Comparison of ENCODE assay signal across 8 cellular contexts in the genomic region with DNA sequence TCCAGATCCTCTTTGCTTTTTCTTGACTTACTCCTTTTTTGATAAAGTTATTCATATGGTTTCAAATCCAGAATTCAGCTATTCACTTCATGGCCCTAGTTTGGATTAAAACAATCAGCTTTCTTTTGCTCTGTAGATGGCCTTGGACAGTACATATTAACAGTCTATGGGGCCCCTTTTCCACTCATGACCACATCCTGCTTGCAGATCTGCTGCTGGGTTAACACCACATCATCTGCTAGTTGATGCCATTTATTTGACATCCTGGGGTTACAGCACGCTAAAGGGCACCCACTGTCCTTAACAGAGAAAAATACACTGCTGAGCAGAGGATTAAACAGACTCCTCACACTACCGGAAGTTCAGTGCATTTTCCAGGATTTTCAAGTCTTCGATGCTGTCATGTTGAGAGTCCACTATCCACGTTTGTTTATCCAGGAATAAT. TPM values are rescaled to one million over a fixed set of nuclear protein-coding genes. Genes with fewer than 3 reads are reported as not detected.
DNase-seq lines count a peak whose midpoint lies in the region; ATAC-seq and TF ChIP-seq lines count a peak whose summit lies in the region.

No MANE protein-coding gene starts in this region.

- H3K4me3 ChIP-seq in choroid plexus epithelial cell (ENCODE audit: low read depth, low read length), result no peak overlapping the region
- no peak overlapping the region for H3K4me3 ChIP-seq in skeletal muscle tissue (ENCODE audit: low read length in 3 of 3)
- no peak overlapping the region for H3K4me3 ChIP-seq in GM23338

- 0 out of 2 replicates have a peak, but pooled peaks cover 3% of the 10 kb centered on the region for H3F3A ChIP-seq in GM23338 (replicated peaks; ENCODE audit: low read depth)

- DNase-seq in T-helper 17 cell, result no peak
- DNase-seq in choroid plexus epithelial cell (ENCODE audit: low read depth), result peak; percentile 60
- DNase-seq in Ammon's horn (ENCODE audit: low spot score), result no peak
- DNase-seq in GM23338 (ENCODE audit: low spot score), result no peak
- no peak for DNase-seq in NCI-H226

- H3K27ac Mint-ChIP-seq in T-helper 17 cell (peak overlapping the region; percentile 99), GM23338 (no peak overlapping the region)

- peak; percentile 66 for ATAC-seq in GM19043 (IDR thresholded peaks at IDR 0.05; ENCODE audit: low read depth, unreplicated experiment)
- peak; percentile 56 for ATAC-seq in HG03060 (IDR thresholded peaks at IDR 0.05; ENCODE audit: low read depth, unreplicated experiment)
- ATAC-seq in T-helper 17 cell, result peak; percentile 70
- no peak for ATAC-seq in GM23338

- H3K36me3 Mint-ChIP-seq in T-helper 17 cell (ENCODE audit: low read depth) (peaks cover 12% of the 10 kb centered on the region), GM23338 (ENCODE audit: low read depth) (no peaks in the 10 kb centered on the region)

- peak overlapping the region; percentile 90 for H3K27ac ChIP-seq in skeletal muscle tissue (ENCODE audit: low read depth, low read length)
- no peak overlapping the region for H3K27ac ChIP-seq in GM23338 (ENCODE audit: low read depth)

- H3K36me3 ChIP-seq in skeletal muscle tissue (ENCODE audit: control insufficient read depth in 3 of 3, insufficient read depth in 3 of 3, low read length in 3 of 3) (no peaks in the 10 kb centered on the region), GM23338 (ENCODE audit: insufficient read depth) (no peaks in the 10 kb centered on the region)

- no peaks in the 10 kb centered on the region for H3K27me3 Mint-ChIP-seq in T-helper 17 cell
- H3K27me3 Mint-ChIP-seq in GM23338 (ENCODE audit: insufficient read depth, low read depth, poor library complexity), result peaks cover 26% of the 10 kb centered on the region

- H3K27me3 ChIP-seq in skeletal muscle tissue (ENCODE audit: control insufficient read depth in 3 of 3, insufficient read depth in 3 of 3, low read length in 3 of 3), result no peaks in the 10 kb centered on the region
- H3K27me3 ChIP-seq in GM23338 (ENCODE audit: insufficient read depth), result peaks cover 50% of the 10 kb centered on the region

- no peak overlapping the region for H3K4me2 ChIP-seq in GM23338

- H3K4me1 Mint-ChIP-seq in T-helper 17 cell (peaks cover 36% of the 10 kb centered on the region), GM23338 (peaks cover 37% of the 10 kb centered on the region)

- H2AFZ ChIP-seq in GM23338, result no peak overlapping the region

- H3K9me3 ChIP-seq in T-helper 17 cell (ENCODE audit: control insufficient read depth, low read length, poor library complexity, severe bottlenecking), result no peaks in the 10 kb centered on the region
- H3K9me3 ChIP-seq in skeletal muscle tissue (ENCODE audit: control insufficient read depth in 3 of 3, low read length in 3 of 3), result no peaks in the 10 kb centered on the region

- TF ChIP-seq CTCF in choroid plexus epithelial cell (conservative IDR thresholded peaks at IDR 0.05; ENCODE audit: low read depth, low read length) (no peak), GM23338 (conservative IDR thresholded peaks at IDR 0.05; ENCODE audit: low read depth in 2 of 2) (no peak)

- no peaks in the 10 kb centered on the region for H3K79me2 ChIP-seq in GM23338 (replicated peaks; ENCODE audit: insufficient read depth)

- H3K4me3 Mint-ChIP-seq in T-helper 17 cell (peak overlapping the region; percentile 83), GM23338 (no peak overlapping the region)

- H3K4me1 ChIP-seq in skeletal muscle tissue (ENCODE audit: control insufficient read depth in 3 of 3, insufficient read depth in 3 of 3, low read length in 3 of 3) (peaks cover 5 to 12% (median 5%) of the 10 kb centered on the region in 3 donors), GM23338 (ENCODE audit: insufficient read depth) (peaks cover 25% of the 10 kb centered on the region)

- no peaks in the 10 kb centered on the region for H3K9me3 Mint-ChIP-seq in GM23338

- H3K9me2 ChIP-seq in GM23338 (ENCODE audit: insufficient read depth), result no peaks in the 10 kb centered on the region

- no peak overlapping the region for H3K9ac ChIP-seq in skeletal muscle tissue (ENCODE audit: low read depth in 1 of 3, low read length in 3 of 3)

- no peaks in the 10 kb centered on the region; the same call in 1 of the 2 replicates for H4K20me1 ChIP-seq in GM23338 (replicated peaks; ENCODE audit: insufficient read depth)

TF ChIP-seq in GM23338, 12 proteins besides CTCF, POLR2A, EP300 and RAD21:
- TF ChIP-seq JUNB (IDR thresholded peaks at IDR 0.05; ENCODE audit: unreplicated experiment) (no peak), NANOG (IDR thresholded peaks at IDR 0.05; ENCODE audit: borderline replicate concordance) (no peak), ZNF114 (CRISPR knock-in tag; IDR thresholded peaks at IDR 0.05) (no peak)
- TF ChIP-seq, protein P1, sequence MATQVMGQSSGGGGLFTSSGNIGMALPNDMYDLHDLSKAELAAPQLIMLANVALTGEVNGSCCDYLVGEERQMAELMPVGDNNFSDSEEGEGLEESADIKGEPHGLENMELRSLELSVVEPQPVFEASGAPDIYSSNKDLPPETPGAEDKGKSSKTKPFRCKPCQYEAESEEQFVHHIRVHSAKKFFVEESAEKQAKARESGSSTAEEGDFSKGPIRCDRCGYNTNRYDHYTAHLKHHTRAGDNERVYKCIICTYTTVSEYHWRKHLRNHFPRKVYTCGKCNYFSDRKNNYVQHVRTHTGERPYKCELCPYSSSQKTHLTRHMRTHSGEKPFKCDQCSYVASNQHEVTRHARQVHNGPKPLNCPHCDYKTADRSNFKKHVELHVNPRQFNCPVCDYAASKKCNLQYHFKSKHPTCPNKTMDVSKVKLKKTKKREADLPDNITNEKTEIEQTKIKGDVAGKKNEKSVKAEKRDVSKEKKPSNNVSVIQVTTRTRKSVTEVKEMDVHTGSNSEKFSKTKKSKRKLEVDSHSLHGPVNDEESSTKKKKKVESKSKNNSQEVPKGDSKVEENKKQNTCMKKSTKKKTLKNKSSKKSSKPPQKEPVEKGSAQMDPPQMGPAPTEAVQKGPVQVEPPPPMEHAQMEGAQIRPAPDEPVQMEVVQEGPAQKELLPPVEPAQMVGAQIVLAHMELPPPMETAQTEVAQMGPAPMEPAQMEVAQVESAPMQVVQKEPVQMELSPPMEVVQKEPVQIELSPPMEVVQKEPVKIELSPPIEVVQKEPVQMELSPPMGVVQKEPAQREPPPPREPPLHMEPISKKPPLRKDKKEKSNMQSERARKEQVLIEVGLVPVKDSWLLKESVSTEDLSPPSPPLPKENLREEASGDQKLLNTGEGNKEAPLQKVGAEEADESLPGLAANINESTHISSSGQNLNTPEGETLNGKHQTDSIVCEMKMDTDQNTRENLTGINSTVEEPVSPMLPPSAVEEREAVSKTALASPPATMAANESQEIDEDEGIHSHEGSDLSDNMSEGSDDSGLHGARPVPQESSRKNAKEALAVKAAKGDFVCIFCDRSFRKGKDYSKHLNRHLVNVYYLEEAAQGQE (IDR thresholded peaks at IDR 0.05; ENCODE audit: unreplicated experiment), result no peak
TF ChIP-seq in GM23338: peak in this region for 0.

RNA-seq across cellular contexts. Expression of a gene that starts 0.9 kb away (rescaled TPM):
- total RNA-seq in T-helper 17 cell, result 10 to 100 TPM; 68.0 to 82.8 TPM
- 16.2 TPM for total RNA-seq in skeletal muscle tissue
- 0.31 TPM in 1 of 2 replicates, not detected in the other for total RNA-seq in GM23338 (2014; rRNA removed; shearing (Covaris generic))
- polyA plus RNA-seq in GM23338 (2016; fragmentation: Nextera tagmentation; extraction: Ambion mirVana), result 1.3 and 2.1 TPM in 2 replicates

Comparison
In these comparisons a context has a peak if more than half of its experiments do, and no peak if none do; other contexts are left out.
1. RNA of a gene that starts 0.9 kb away (total RNA-seq): 68.0 to 82.8 TPM in T-helper 17 cell and 16.2 TPM in skeletal muscle tissue (single experiment); 0.31 TPM in GM23338; every median in the first group is over 10 times any median in the second.